9 cellular contexts compared by ENCODE assay signal in genomic region chr4:185112104-185112503, GRCh38. TPM values are rescaled to one million over a fixed set of nuclear protein-coding genes. Genes with fewer than 3 reads are reported as not detected.
DNase-seq lines count a peak whose midpoint lies in the region; ATAC-seq and TF ChIP-seq lines count a peak whose summit lies in the region.
"Had no signal": no experiment of that assay in that cellular context is flagged by ENCODE, and none has a peak within 500 bp of the region (broad histone marks: within the 10 kb centered on the region; RNA-seq: fewer than 3 reads in every experiment).

No MANE protein-coding gene starts in this region.

- no peaks in the 10 kb centered on the region for H3K9me3 Mint-ChIP-seq in activated T-cell treated with anti-CD3 and anti-CD28 coated beads, Interleukin-2, amount 50 U/mL, for 24 hours
- H3K9me3 Mint-ChIP-seq in activated CD4-positive, alpha-beta memory T cell treated with anti-CD3 and anti-CD28 coated beads, Interleukin-2, amount 10 ng/mL, durations not matched to agents 7 days and 5 days, result no peaks in the 10 kb centered on the region

- TF ChIP-seq POLR2A in right lobe of liver (IDR thresholded peaks at IDR 0.05), result no peak

- POLR2A ChIA-PET in AG04450 (lab: Yijun Ruan, JAX), result interaction anchor here (0.6 kb wide), 1 partner anchor 544 kb away, joined by 7 read pairs; no protein-coding TSS in a partner anchor
- POLR2A ChIA-PET in activated CD4-positive, alpha-beta memory T cell treated with anti-CD3 and anti-CD28 coated beads, Interleukin-2, amount 10 ng/mL, durations not matched to agents 7 days and 5 days (lab: Charles Lee), result no interaction called here

- H3K4me2 ChIP-seq in MM.1S (ENCODE audit: low read depth, low read length), result no peak overlapping the region

- H3K9ac ChIP-seq in MM.1S (ENCODE audit: low read length), result no peak overlapping the region

- H3K4me3 ChIP-seq in AG04450 (ENCODE audit: low read depth, low read length) (no peak overlapping the region), MM.1S (ENCODE audit: low read length) (no peak overlapping the region), choroid plexus epithelial cell (ENCODE audit: low read depth, low read length) (no peak overlapping the region), right lobe of liver (no peak overlapping the region)

- no peak overlapping the region for H3K4me3 Mint-ChIP-seq in activated T-cell treated with anti-CD3 and anti-CD28 coated beads, Interleukin-2, amount 50 U/mL, for 24 hours
- H3K4me3 Mint-ChIP-seq in activated CD4-positive, alpha-beta memory T cell treated with anti-CD3 and anti-CD28 coated beads, Interleukin-2, amount 10 ng/mL, durations not matched to agents 7 days and 5 days, result no peak overlapping the region

- H3K27me3 ChIP-seq in AG04450 (ENCODE audit: control insufficient read depth, insufficient read depth, low read length) (no peaks in the 10 kb centered on the region), MM.1S (replicated peaks; ENCODE audit: insufficient read depth, low read length) (no peaks in the 10 kb centered on the region), right lobe of liver (no peaks in the 10 kb centered on the region)

- H4K20me1 ChIP-seq in MM.1S (ENCODE audit: insufficient read depth, low read length), result no peaks in the 10 kb centered on the region

- intact Hi-C loops in right lobe of liver (cut with DNase I), result no loop called here

- H3K4me1 Mint-ChIP-seq in activated T-cell treated with anti-CD3 and anti-CD28 coated beads, Interleukin-2, amount 50 U/mL, for 24 hours (ENCODE audit: low read depth), result no peaks in the 10 kb centered on the region
- H3K4me1 Mint-ChIP-seq in activated CD4-positive, alpha-beta memory T cell treated with anti-CD3 and anti-CD28 coated beads, Interleukin-2, amount 10 ng/mL, durations not matched to agents 7 days and 5 days, result peaks cover 2% of the 10 kb centered on the region

- no peaks in the 10 kb centered on the region for H3K36me3 Mint-ChIP-seq in activated T-cell treated with anti-CD3 and anti-CD28 coated beads, Interleukin-2, amount 50 U/mL, for 24 hours (ENCODE audit: low read depth)
- no peaks in the 10 kb centered on the region for H3K36me3 Mint-ChIP-seq in activated CD4-positive, alpha-beta memory T cell treated with anti-CD3 and anti-CD28 coated beads, Interleukin-2, amount 10 ng/mL, durations not matched to agents 7 days and 5 days (ENCODE audit: low read depth)

- DNase-seq in AG04450 (ENCODE audit: low read depth, low spot score) (peak; percentile 75), MM.1S (peak; percentile 15), choroid plexus epithelial cell (ENCODE audit: low read depth) (peak; percentile 96), right lobe of liver (no peak), NCI-H1694 treated with DMSO at 0.1 percent for 48 hours (lab: John Stamatoyannopoulos, UW) (no peak)
- DNase-seq in activated T-cell treated with anti-CD3 and anti-CD28 coated beads, Interleukin-2, amount 50 U/mL, for 24 hours, result no peak
- DNase-seq in activated CD4-positive, alpha-beta memory T cell treated with anti-CD3 and anti-CD28 coated beads, Interleukin-2, amount 10 ng/mL, durations not matched to agents 7 days and 5 days, result no peak
- DNase-seq: DMS79 treated with DMSO at 0.1 percent for 48 hours had no signal

- H3K27ac ChIP-seq in AG04450 (ENCODE audit: low read depth, low read length), result no peak overlapping the region
- H3K27ac ChIP-seq in MM.1S (ENCODE audit: low read length), result no peak overlapping the region
- peak overlapping the region in 1 of 3 donors; percentile 9 for H3K27ac ChIP-seq in right lobe of liver

- CTCF ChIA-PET in AG04450 (lab: Charles Lee), result interaction anchor here (0.6 to 1.0 kb wide), 3 partner anchors 16 to 72 kb away, joined by 3 to 5 read pairs (median 4); no protein-coding TSS in a partner anchor
- CTCF ChIA-PET in activated CD4-positive, alpha-beta memory T cell treated with anti-CD3 and anti-CD28 coated beads, Interleukin-2, amount 10 ng/mL, durations not matched to agents 7 days and 5 days (lab: Charles Lee), result no interaction called here

- H3K4me1 ChIP-seq in MM.1S (ENCODE audit: low read length), result peaks cover 11% of the 10 kb centered on the region; the same call in 1 of the 2 replicates
- H3K4me1 ChIP-seq in right lobe of liver, result peaks cover 0 to 43% (median 14%) of the 10 kb centered on the region in 4 donors

- H3K36me3 ChIP-seq in MM.1S (replicated peaks; ENCODE audit: insufficient read depth, low read length), result no peaks in the 10 kb centered on the region
- no peaks in the 10 kb centered on the region for H3K36me3 ChIP-seq in right lobe of liver

- H2AFZ ChIP-seq in MM.1S (ENCODE audit: low read length), result no peak overlapping the region

- H3K79me2 ChIP-seq in MM.1S (ENCODE audit: low read length), result no peaks in the 10 kb centered on the region

- peaks cover 28% of the 10 kb centered on the region for H3K27me3 Mint-ChIP-seq in activated T-cell treated with anti-CD3 and anti-CD28 coated beads, Interleukin-2, amount 50 U/mL, for 24 hours
- H3K27me3 Mint-ChIP-seq in activated CD4-positive, alpha-beta memory T cell treated with anti-CD3 and anti-CD28 coated beads, Interleukin-2, amount 10 ng/mL, durations not matched to agents 7 days and 5 days, result peaks cover 19% of the 10 kb centered on the region

- H3F3A ChIP-seq in MM.1S (ENCODE audit: insufficient read depth, low read length), result no peaks in the 10 kb centered on the region

- ATAC-seq in right lobe of liver (peak; percentile 19 to 77 (median 64)), GM18519 (IDR thresholded peaks at IDR 0.05; ENCODE audit: low FRiP score, unreplicated experiment) (no peak)

- no peaks in the 10 kb centered on the region for H3K9me2 ChIP-seq in MM.1S (replicated peaks; ENCODE audit: insufficient read depth, low read length)

- H3K27ac Mint-ChIP-seq in activated T-cell treated with anti-CD3 and anti-CD28 coated beads, Interleukin-2, amount 50 U/mL, for 24 hours, result no peak overlapping the region
- H3K27ac Mint-ChIP-seq in activated CD4-positive, alpha-beta memory T cell treated with anti-CD3 and anti-CD28 coated beads, Interleukin-2, amount 10 ng/mL, durations not matched to agents 7 days and 5 days, result no peak overlapping the region

- no peak for TF ChIP-seq CTCF in AG04450 (IDR thresholded peaks at IDR 0.05; ENCODE audit: low read depth, low read length)
- no peak for TF ChIP-seq CTCF in MM.1S (IDR thresholded peaks at IDR 0.05; ENCODE audit: low read length)
- TF ChIP-seq CTCF in choroid plexus epithelial cell (conservative IDR thresholded peaks at IDR 0.05; ENCODE audit: low read depth, low read length), result no peak
- TF ChIP-seq CTCF in right lobe of liver (IDR thresholded peaks at IDR 0.05), result no peak

- H3K9me3 ChIP-seq in AG04450 (ENCODE audit: control insufficient read depth, insufficient read depth, low read length) (no peaks in the 10 kb centered on the region), MM.1S (replicated peaks; ENCODE audit: insufficient read depth, low read length) (no peaks in the 10 kb centered on the region), right lobe of liver (no peaks in the 10 kb centered on the region)

- 51% methylated on average over 2 of the region's 2 CpGs for WGBS in right lobe of liver (ENCODE audit: insufficient coverage, low coverage, low lambda C conversion rate, missing lambda C conversion rate)

RNA-seq across cellular contexts. Expression of gene SLC25A4, which starts 31.0 kb away (rescaled TPM):
- polyA plus RNA-seq in AG04450 (2011; rRNA removed), result 16.4 and 17.6 TPM in 2 replicates
- polyA minus RNA-seq in AG04450 (2011; rRNA and poly(A)+ RNA removed), result 6.6 and 9.5 TPM in 2 replicates
- 10 to 100 TPM; 24.1 to 36.7 (median 27.0) TPM for total RNA-seq in right lobe of liver
- 1 to 10 TPM; 3.8 to 5.2 TPM for total RNA-seq in activated CD4-positive, alpha-beta memory T cell treated with anti-CD3 and anti-CD28 coated beads, Interleukin-2, amount 10 ng/mL, durations not matched to agents 7 days and 5 days

Comparison
In these comparisons a context has a peak if more than half of its experiments do, and no peak if none do; other contexts are left out.
1. DNase-seq: peak in AG04450 (single experiment), MM.1S (single experiment) and choroid plexus epithelial cell (single experiment); none in right lobe of liver (0 of 3), NCI-H1694 treated with DMSO at 0.1 percent for 48 hours (single experiment), activated T-cell treated with anti-CD3 and anti-CD28 coated beads, Interleukin-2, amount 50 U/mL, for 24 hours (single experiment) and activated CD4-positive, alpha-beta memory T cell treated with anti-CD3 and anti-CD28 coated beads, Interleukin-2, amount 10 ng/mL, durations not matched to agents 7 days and 5 days (single experiment).
2. RNA of gene SLC25A4, which starts 31.0 kb away (total RNA-seq): 24.1 to 36.7 TPM in right lobe of liver; 3.8 to 5.2 TPM in activated CD4-positive, alpha-beta memory T cell treated with anti-CD3 and anti-CD28 coated beads, Interleukin-2, amount 10 ng/mL, durations not matched to agents 7 days and 5 days; every median in the first group is over 4 times any median in the second.